In genomic region chr1:116361648-116362047, GRCh38 we compare ENCODE assay signal across 14 cellular contexts. TPM values are rescaled to one million over a fixed set of nuclear protein-coding genes. Genes with fewer than 3 reads are reported as not detected.
DNase-seq lines count a peak whose midpoint lies in the region; TF ChIP-seq lines count a peak whose summit lies in the region.
"Had no signal": no experiment of that assay in that cellular context is flagged by ENCODE, and none has a peak within 500 bp of the region (broad histone marks: within the 10 kb centered on the region; RNA-seq: fewer than 3 reads in every experiment).

No MANE protein-coding gene starts in this region.

- H3K36me3 ChIP-seq in A673 (ENCODE audit: insufficient read depth, low read length, poor library complexity, severe bottlenecking) = no peaks in the 10 kb centered on the region
- no peaks in the 10 kb centered on the region for H3K36me3 ChIP-seq in Karpas-422 (ENCODE audit: insufficient read depth, low read length)
- no peaks in the 10 kb centered on the region for H3K36me3 ChIP-seq in hepatocyte (replicated peaks; ENCODE audit: insufficient read depth, low read depth)

- no peak for DNase-seq in A673 (ENCODE audit: low spot score)
- DNase-seq in Karpas-422 = no peak
- no peak for DNase-seq in hepatocyte (ENCODE audit: low spot score)
- DNase-seq in superior temporal gyrus (ENCODE audit: extremely low spot score) = peak; percentile 33
- DNase-seq in chondrocyte (ENCODE audit: low spot score) = no peak
- DNase-seq in activated CD8-positive, alpha-beta memory T cell treated with anti-CD3 and anti-CD28 coated beads, Interleukin-2, amount 50 U/mL, for 48 hours = no peak
- DNase-seq: CD8-positive, alpha-beta T cell; COR-L47; DND-41; GDM1; GOT3; H9 had no signal

- POLR2A ChIA-PET in A673 (lab: Charles Lee; ENCODE audit: low non-redundant PET) = no interaction called here

- H3K4me3 ChIP-seq in A673 (ENCODE audit: low read depth, low read length, poor library complexity, severe bottlenecking) (no peak overlapping the region), Karpas-422 (ENCODE audit: low read length) (no peak overlapping the region), hepatocyte (no peak overlapping the region)
- H3K4me3 ChIP-seq: A549 had no signal

- H3K9me3 ChIP-seq in A673 (ENCODE audit: low read depth, low read length, poor library complexity, severe bottlenecking) = no peaks in the 10 kb centered on the region
- no peaks in the 10 kb centered on the region for H3K9me3 ChIP-seq in Karpas-422 (ENCODE audit: low read length)
- no peaks in the 10 kb centered on the region for H3K9me3 ChIP-seq in hepatocyte (ENCODE audit: low read depth)
- H3K9me3 ChIP-seq: A549 had no signal

- H3K79me2 ChIP-seq in Karpas-422 (ENCODE audit: low read length) (peaks cover 4% of the 10 kb centered on the region; the same call in 1 of the 2 replicates), hepatocyte (no peaks in the 10 kb centered on the region)

- H2AFZ ChIP-seq in Karpas-422 (ENCODE audit: low read length) (peak overlapping the region; percentile 66; the same call in 1 of the 2 replicates), hepatocyte (peak overlapping the region; percentile 8)

- H3K4me1 Mint-ChIP-seq in chondrocyte (ENCODE audit: low read depth) = peaks cover 16% of the 10 kb centered on the region

- H4K20me1 ChIP-seq in Karpas-422 (ENCODE audit: insufficient read depth, low read depth, low read length) (no peaks in the 10 kb centered on the region), hepatocyte (ENCODE audit: insufficient read depth, poor library complexity, severe bottlenecking) (no peaks in the 10 kb centered on the region)

- no peak overlapping the region for H3K27ac Mint-ChIP-seq in chondrocyte (ENCODE audit: unreplicated experiment)
- H3K27ac Mint-ChIP-seq: CD14-positive monocyte; CD8-positive, alpha-beta T cell; H9 had no signal

- peak overlapping the region; percentile 41 for H3K9ac ChIP-seq in Karpas-422 (ENCODE audit: low read length)

- H3K4me2 ChIP-seq in Karpas-422 (ENCODE audit: low read depth, low read length, poor library complexity, severe bottlenecking) (peak overlapping the region; percentile 75), hepatocyte (no peak overlapping the region)
- H3K4me2 ChIP-seq: A549 had no signal

- H3K9me2 ChIP-seq in Karpas-422 (replicated peaks; ENCODE audit: insufficient read depth, low read length) = no peaks in the 10 kb centered on the region
- no peaks in the 10 kb centered on the region for H3K9me2 ChIP-seq in hepatocyte (replicated peaks; ENCODE audit: insufficient read depth)

- no peak for TF ChIP-seq CTCF in A673 (conservative IDR thresholded peaks at IDR 0.05; ENCODE audit: low read depth, low read length)
- TF ChIP-seq CTCF in hepatocyte (IDR thresholded peaks at IDR 0.05; ENCODE audit: poor library complexity) = no peak
- no peak for TF ChIP-seq CTCF in chondrocyte (IDR thresholded peaks at IDR 0.05)

- H3K27me3 ChIP-seq in A673 (replicated peaks; ENCODE audit: insufficient read depth, low read depth, low read length, poor library complexity) = no peaks in the 10 kb centered on the region
- no peaks in the 10 kb centered on the region for H3K27me3 ChIP-seq in Karpas-422 (ENCODE audit: low read length)
- no peaks in the 10 kb centered on the region for H3K27me3 ChIP-seq in hepatocyte

- 91% methylated on average over 3 of the region's 3 CpGs for WGBS in hepatocyte (ENCODE audit: low lambda C conversion rate, missing lambda C conversion rate)

- H3K27ac ChIP-seq in A673 (ENCODE audit: low read depth, low read length, poor library complexity, severe bottlenecking) (peak overlapping the region; percentile 100), Karpas-422 (ENCODE audit: low read length) (peak overlapping the region; percentile 98), hepatocyte (no peak overlapping the region)
- H3K27ac ChIP-seq: A549 had no signal

- no TSS peak for BruUV-seq in A673 (replicated peaks; lab: Mats Ljungman, UMichigan)

- H3K4me1 ChIP-seq in A673 (ENCODE audit: insufficient read depth, low read length, poor library complexity, severe bottlenecking) (peaks cover 83% of the 10 kb centered on the region), Karpas-422 (ENCODE audit: low read length) (peaks cover 86% of the 10 kb centered on the region), hepatocyte (ENCODE audit: insufficient read depth) (peaks cover 21% of the 10 kb centered on the region)

- CTCF ChIA-PET in A673 (lab: Charles Lee) = no interaction called here

- H3K36me3 Mint-ChIP-seq in chondrocyte (ENCODE audit: low read depth) = no peaks in the 10 kb centered on the region
- H3K36me3 Mint-ChIP-seq: CD14-positive monocyte; CD8-positive, alpha-beta T cell had no signal

- no peak overlapping the region for H3K4me3 Mint-ChIP-seq in chondrocyte (ENCODE audit: unreplicated experiment)
- H3K4me3 Mint-ChIP-seq: CD14-positive monocyte; CD8-positive, alpha-beta T cell; H9 had no signal

- H3K9me3 Mint-ChIP-seq in chondrocyte (ENCODE audit: low read depth) = no peaks in the 10 kb centered on the region
- H3K9me3 Mint-ChIP-seq: CD14-positive monocyte; CD8-positive, alpha-beta T cell; H9 had no signal

- intact Hi-C loops in A673 (cut with micrococcal nuclease; ENCODE audit: unreplicated experiment) = no loop called here

- peaks cover 10% of the 10 kb centered on the region for H3K27me3 Mint-ChIP-seq in chondrocyte (ENCODE audit: low read depth)

RNA-seq across cellular contexts. Expression of gene ATP1A1, which starts 11.4 kb away (rescaled TPM):
- total RNA-seq in A673 (2021) (1,293 and 1,420 TPM in 2 replicates), hepatocyte (559 and 564 TPM in 2 replicates), chondrocyte (171 to 196 TPM (median 188 TPM) in 3 replicates)
- total RNA-seq in Karpas-422 (2014; rRNA removed; shearing (Covaris generic); ENCODE audit: low replicate concordance) = 931 and 967 TPM in 2 replicates
- 412 and 415 TPM in 2 replicates for polyA plus RNA-seq in hepatocyte
